Comparison of ENCODE assay signal across 10 cellular contexts in the genomic region with DNA sequence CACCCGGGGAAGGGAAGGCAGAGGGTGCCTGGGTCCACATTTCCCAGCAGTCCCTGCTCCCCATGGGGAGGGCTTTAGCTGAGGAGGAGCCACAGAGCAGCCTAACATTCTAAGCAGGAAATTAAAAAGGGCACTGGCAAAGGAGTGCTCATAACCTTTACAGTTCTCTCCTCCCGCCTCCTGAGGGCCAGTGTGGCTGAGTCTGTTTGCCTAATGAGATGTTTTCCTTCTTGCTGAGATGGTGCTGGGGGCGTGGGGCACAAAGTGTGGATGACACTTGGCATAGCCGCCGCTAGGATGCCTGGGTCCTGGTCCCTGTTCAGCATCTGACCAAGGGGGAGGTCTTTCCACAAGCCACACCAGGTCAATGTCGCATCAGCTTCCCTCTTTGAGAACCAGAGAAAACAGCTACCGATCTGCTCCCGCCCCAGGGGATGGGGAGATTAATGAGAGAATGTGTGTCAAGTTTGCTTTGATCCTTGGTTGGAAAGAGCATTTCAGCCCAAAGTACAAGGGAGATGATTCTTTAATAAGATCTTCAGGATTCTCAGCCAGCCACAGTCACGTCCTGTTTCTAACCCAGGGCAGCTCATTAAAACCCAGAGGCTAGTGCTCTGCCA. TPM values are rescaled to one million over a fixed set of nuclear protein-coding genes. Genes with fewer than 3 reads are reported as not detected.
A peak's percentile ranks its signal among the peaks of the same experiment; 100 is the strongest.
DNase-seq lines count a peak whose midpoint lies in the region; ATAC-seq and TF ChIP-seq lines count a peak whose summit lies in the region.
"Had no signal": no experiment of that assay in that cellular context is flagged by ENCODE, and none has a peak within 500 bp of the region (broad histone marks: within the 10 kb centered on the region; RNA-seq: fewer than 3 reads in every experiment).

No MANE protein-coding gene starts in this region.

- H3K27ac Mint-ChIP-seq in MCF 10A (ENCODE audit: low read depth, unreplicated experiment) = peak overlapping the region; percentile 77

- no peaks in the 10 kb centered on the region for H3K9me3 Mint-ChIP-seq in MCF 10A (ENCODE audit: unreplicated experiment)

- DNase-seq in NCI-H2227 (lab: John Stamatoyannopoulos, UW; ENCODE audit: unreplicated experiment) (peak; percentile 43), NCI-H2227 treated with DMSO at 0.1 percent for 48 hours (lab: John Stamatoyannopoulos, UW) (no peak), NCI-H226 (peak; percentile 40), MCF 10A (ENCODE audit: unreplicated experiment) (no peak), myocyte (ENCODE audit: low read depth) (peak; percentile 35), retina (no peak), midbrain (lab: John Stamatoyannopoulos, UW) (no peak)
- DNase-seq: adrenal gland, hippocampal formation had no signal

- ATAC-seq in HG02981 (IDR thresholded peaks at IDR 0.05; ENCODE audit: unreplicated experiment) = no peak

- no peak overlapping the region for H3K4me3 Mint-ChIP-seq in MCF 10A (ENCODE audit: unreplicated experiment)

- TF ChIP-seq CTCF in MCF 10A (IDR thresholded peaks at IDR 0.05; ENCODE audit: unreplicated experiment) = no peak

- H3K4me1 Mint-ChIP-seq in MCF 10A (ENCODE audit: insufficient read depth, unreplicated experiment) = peaks cover 19% of the 10 kb centered on the region

- CTCF ChIA-PET in MCF 10A (lab: Yijun Ruan, JAX) = interaction anchor here (0.6 to 1.1 kb wide), 3 partner anchors 61 to 80 kb away, joined by 3 to 4 read pairs (median 3); no protein-coding TSS in a partner anchor

- intact Hi-C loops in MCF 10A (cut with micrococcal nuclease) = loop anchor here (2.0 kb wide), 1 partner anchor 31 kb away; no protein-coding TSS in a partner anchor

- H3K27me3 Mint-ChIP-seq in MCF 10A (ENCODE audit: insufficient read depth, unreplicated experiment) = no peaks in the 10 kb centered on the region

- POLR2A ChIA-PET in MCF 10A (lab: Yijun Ruan, JAX) = interaction anchor here (1.1 kb wide), 2 partner anchors 78 to 230 kb away, joined by 3 read pairs; no protein-coding TSS in a partner anchor

- BruUV-seq in MCF 10A (replicated peaks; lab: Mats Ljungman, UMichigan) = no TSS peak

- no peaks in the 10 kb centered on the region for H3K36me3 Mint-ChIP-seq in MCF 10A (ENCODE audit: insufficient read depth, unreplicated experiment)

RNA-seq across cellular contexts. Expression of a gene that starts 5.8 kb away (rescaled TPM):
- total RNA-seq in MCF 10A (2022) (11.2 and 17.5 TPM in 2 replicates), myocyte (0.03 TPM in 1 of 2 replicates, not detected in the other)
- 0.09 TPM for polyA plus RNA-seq in myocyte (2012)

RNA-seq across cellular contexts. Expression of a gene that starts 26.3 kb away (rescaled TPM):
- total RNA-seq in MCF 10A (2022) (0.56 and 0.96 TPM in 2 replicates), myocyte (0.11 TPM in 1 of 2 replicates, not detected in the other)
- polyA plus RNA-seq in myocyte (2012) = 0.84 TPM

RNA-seq across cellular contexts. Expression of a gene that starts 26.5 kb away (rescaled TPM):
- total RNA-seq in MCF 10A (2022) = not detected in 2 replicates
- 0.68 and 2.3 TPM in 2 replicates for total RNA-seq in myocyte
- polyA plus RNA-seq in myocyte (2012) = 0.20 TPM

RNA-seq across cellular contexts. Expression of a gene that starts 42.6 kb away (rescaled TPM):
- total RNA-seq in MCF 10A (2022) (119 and 125 TPM in 2 replicates), myocyte (111 and 114 TPM in 2 replicates)
- 98.9 TPM for polyA plus RNA-seq in myocyte (2012)

Comparison
In these comparisons a context has a peak if more than half of its experiments do, and no peak if none do; other contexts are left out.
1. DNase-seq: peak in NCI-H2227 (single experiment), NCI-H226 (single experiment) and myocyte (single experiment); none in NCI-H2227 treated with DMSO at 0.1 percent for 48 hours (single experiment), MCF 10A (single experiment), retina (single experiment) and midbrain (single experiment).
2. RNA of a gene that starts 5.8 kb away (total RNA-seq): 11.2 to 17.5 TPM in MCF 10A; 0.03 TPM in myocyte; every median in the first group is over 10 times any median in the second.